In genomic region chr3:76383781-76384180, GRCh38 we compare ENCODE assay signal across 23 cellular contexts.
DNase-seq lines count a peak whose midpoint lies in the region; ATAC-seq, FAIRE-seq and TF ChIP-seq lines count a peak whose summit lies in the region.
"Had no signal": no experiment of that assay in that cellular context is flagged by ENCODE, and none has a peak within 500 bp of the region (broad histone marks: within the 10 kb centered on the region; RNA-seq: fewer than 3 reads in every experiment).

No MANE protein-coding gene starts in this region.

- no peak overlapping the region for H2AFZ ChIP-seq in neural cell (ENCODE audit: low read depth, low read length)

- ATAC-seq in HG03469 (IDR thresholded peaks at IDR 0.05; ENCODE audit: unreplicated experiment): no peak
- ATAC-seq: activated CD4-positive, alpha-beta T cell treated with anti-CD3 and anti-CD28 coated beads for 36 hours; activated CD8-positive, alpha-beta T cell treated with anti-CD3 and anti-CD28 coated beads, Interleukin-2, amount 10 ng/mL, durations not matched to agents 7 days and 5 days; left lobe of liver; natural killer cell treated with Interleukin-12 subunit alpha and Interleukin-12 subunit beta and Interleukin-15 and Interleukin-18, amount 100 ng/mL, for 72 hours; right lobe of liver had no signal

- H3K9me3 ChIP-seq in BLaER1 (peaks cover 24% of the 10 kb centered on the region), neural cell (ENCODE audit: low read length) (no peaks in the 10 kb centered on the region)
- H3K9me3 ChIP-seq: colonic mucosa, right lobe of liver, upper lobe of left lung had no signal

- H3K9me2 ChIP-seq in neural cell (ENCODE audit: insufficient read depth, low read length): no peaks in the 10 kb centered on the region

- FAIRE-seq in D721Med (lab: Jason Lieb, UNC): peak; percentile 70
- FAIRE-seq: H1 had no signal

- H3K4me3 ChIP-seq in BLaER1: no peak overlapping the region
- H3K4me3 ChIP-seq in dorsolateral prefrontal cortex: peak overlapping the region in 11 of 59 donors; percentile 0 to 43 (median 7)
- H3K4me3 ChIP-seq in neural cell (ENCODE audit: low read length): peak overlapping the region; percentile 26
- H3K4me3 ChIP-seq: cardiac muscle cell, colonic mucosa, right lobe of liver, upper lobe of left lung had no signal

- TF ChIP-seq RAD21 in neural cell (conservative IDR thresholded peaks at IDR 0.05): no peak

- no peaks in the 10 kb centered on the region for H3K79me2 ChIP-seq in neural cell (replicated peaks; ENCODE audit: insufficient read depth, low read length)

- TF ChIP-seq CTCF in D721Med (IDR thresholded peaks at IDR 0.05; ENCODE audit: insufficient read depth, missing control alignments) (no peak), dorsolateral prefrontal cortex (IDR thresholded peaks at IDR 0.05 in 54 of 56, conservative IDR thresholded peaks at IDR 0.05 in 2 of 56; ENCODE audit: low read depth in 1 of 56, partially characterized antibody in 56 of 56) (no peak), neural cell (IDR thresholded peaks at IDR 0.05; ENCODE audit: poor library complexity, severe bottlenecking) (no peak)

- H4K20me1 ChIP-seq in BLaER1 (no peaks in the 10 kb centered on the region), neural cell (ENCODE audit: insufficient read depth) (no peaks in the 10 kb centered on the region)

- peaks cover 7% of the 10 kb centered on the region; the same call in 1 of the 2 replicates for H3K36me3 ChIP-seq in BLaER1
- H3K36me3 ChIP-seq in neural cell (ENCODE audit: insufficient read depth, low read length): no peaks in the 10 kb centered on the region
- H3K36me3 ChIP-seq: cardiac muscle cell, colonic mucosa, right lobe of liver, upper lobe of left lung had no signal

- peak overlapping the region; percentile 82 for H3K9ac ChIP-seq in BLaER1
- H3K9ac ChIP-seq in neural cell (ENCODE audit: low read length): peak overlapping the region; percentile 21

- peak overlapping the region; percentile 71 for H3K4me2 ChIP-seq in BLaER1
- peak overlapping the region; percentile 21 for H3K4me2 ChIP-seq in neural cell (ENCODE audit: low read length)

- H3K27me3 ChIP-seq in BLaER1 (no peaks in the 10 kb centered on the region), dorsolateral prefrontal cortex (no peaks in the 10 kb centered on the region), neural cell (ENCODE audit: insufficient read depth, low read depth, low read length) (no peaks in the 10 kb centered on the region)
- H3K27me3 ChIP-seq: cardiac muscle cell, colonic mucosa, right lobe of liver, upper lobe of left lung had no signal

- TF ChIP-seq EP300 in neural cell (conservative IDR thresholded peaks at IDR 0.05; ENCODE audit: poor library complexity, severe bottlenecking): peak; percentile 89

- peaks cover 80% of the 10 kb centered on the region for H3K4me1 ChIP-seq in BLaER1
- H3K4me1 ChIP-seq: colonic mucosa, right lobe of liver, upper lobe of left lung had no signal

- intact Hi-C loops in dorsolateral prefrontal cortex (cut with DNase I): no loop called here

- DNase-seq in D721Med (ENCODE audit: insufficient read length, low spot score) (peak; percentile 13), dorsolateral prefrontal cortex (peak in 6 of 10 donors; percentile 6 to 43 (median 39)), NCI-H128 (lab: John Stamatoyannopoulos, UW; ENCODE audit: unreplicated experiment) (no peak), amniotic stem cell (lab: John Stamatoyannopoulos, UW) (no peak)
- DNase-seq: activated CD4-positive, alpha-beta T cell treated with anti-CD3 and anti-CD28 coated beads for 36 hours; activated CD8-positive, alpha-beta T cell treated with anti-CD3 and anti-CD28 coated beads, Interleukin-2, amount 10 ng/mL, durations not matched to agents 7 days and 5 days; activated T-cell treated with anti-CD3 and anti-CD28 coated beads for 4 hours; aorta; colonic mucosa; DMS153; effector memory CD4-positive, alpha-beta T cell; erythroblast; NCI-H1436 treated with DMSO at 0.1 percent for 48 hours; right lobe of liver; stimulated activated CD4-positive, alpha-beta T cell treated with anti-CD3 and anti-CD28 coated beads, Interleukin-2, amount 100 ng/mL, for 48 hours; upper lobe of left lung had no signal

- H3K27ac ChIP-seq in BLaER1 (peak overlapping the region; percentile 99), dorsolateral prefrontal cortex (peak overlapping the region in 3 of 59 donors; percentile 14 to 27 (median 14)), neural cell (ENCODE audit: low read length) (peak overlapping the region; percentile 60)
- H3K27ac ChIP-seq: cardiac muscle cell, colonic mucosa, right lobe of liver, upper lobe of left lung had no signal

- H3F3A ChIP-seq in neural cell (ENCODE audit: insufficient read depth, low read length, poor library complexity, severe bottlenecking): no peaks in the 10 kb centered on the region

TF ChIP-seq in neural cell, 6 proteins besides CTCF, POLR2A, EP300 and RAD21:
- TF ChIP-seq REST (IDR thresholded peaks at IDR 0.05; ENCODE audit: borderline replicate concordance) (no peak), MXI1 (conservative IDR thresholded peaks at IDR 0.05; ENCODE audit: poor library complexity, severe bottlenecking) (no peak), TAF1 (IDR thresholded peaks at IDR 0.05; ENCODE audit: low read depth) (no peak), SMC3 (conservative IDR thresholded peaks at IDR 0.05; ENCODE audit: poor library complexity) (no peak), EZH2 (IDR thresholded peaks at IDR 0.05; ENCODE audit: borderline replicate concordance, insufficient read depth, low read length, poor library complexity, severe bottlenecking) (no peak), POLR2AphosphoS5 (IDR thresholded peaks at IDR 0.05) (peak; percentile 63)

Comparison
In these comparisons a context has a peak if more than half of its experiments do, and no peak if none do; other contexts are left out.
1. DNase-seq: peak in D721Med (single experiment) and dorsolateral prefrontal cortex (6 of 10); none in NCI-H128 (single experiment) and amniotic stem cell (single experiment).